In genomic region chr2:230412846-230413245, GRCh38 we compare ENCODE assay signal across 1 cellular context.
TF ChIP-seq lines count a peak whose summit lies in the region.

No MANE protein-coding gene starts in this region.

TF ChIP-seq in IMR-90, 13 proteins besides CTCF, POLR2A, EP300 and RAD21:
- TF ChIP-seq ELK1 (IDR thresholded peaks at IDR 0.05; ENCODE audit: borderline replicate concordance, low read depth, low read length) (no peak), USF2 (IDR thresholded peaks at IDR 0.05; ENCODE audit: low read depth, low read length) (no peak), MAFK (IDR thresholded peaks at IDR 0.05; ENCODE audit: low read depth, low read length) (no peak), MXI1 (IDR thresholded peaks at IDR 0.05; ENCODE audit: borderline replicate concordance, low read depth, low read length) (no peak), CEBPB (IDR thresholded peaks at IDR 0.05; ENCODE audit: low read depth, low read length) (no peak)
